ENCODE assay signal across 26 cellular contexts in the genomic region with DNA sequence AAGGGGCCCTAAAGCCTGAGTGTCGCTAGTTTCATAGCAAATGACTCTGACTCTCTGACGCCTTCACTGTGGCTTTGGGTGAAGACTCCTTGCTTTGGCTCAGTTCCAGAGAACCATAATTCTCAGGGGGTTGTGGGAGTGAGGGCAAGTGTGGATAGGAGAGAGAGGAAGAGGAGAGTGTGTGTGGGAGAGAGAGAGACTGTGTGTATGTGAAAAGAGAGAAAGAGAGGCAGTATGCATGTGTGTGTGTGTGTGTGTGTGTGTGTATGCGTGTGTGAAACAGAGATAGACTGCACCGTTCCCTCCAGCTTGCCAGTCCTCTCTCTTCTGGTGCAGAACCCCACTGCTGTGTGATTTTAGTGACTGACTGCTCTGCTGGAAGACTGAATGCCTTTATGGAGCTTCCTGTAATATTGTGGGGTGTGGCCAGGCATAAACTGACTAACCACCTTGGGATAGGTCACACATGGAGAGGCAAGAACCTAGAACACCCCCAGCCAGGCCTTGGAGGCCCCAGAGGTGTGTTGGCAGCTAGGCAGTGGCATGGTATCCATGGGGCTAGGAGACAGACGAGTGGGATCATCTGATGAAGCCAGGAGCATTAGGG. TPM values are rescaled to one million over a fixed set of nuclear protein-coding genes. Genes with fewer than 3 reads are reported as not detected.
DNase-seq lines count a peak whose midpoint lies in the region; ATAC-seq and TF ChIP-seq lines count a peak whose summit lies in the region.
"Had no signal": no experiment of that assay in that cellular context is flagged by ENCODE, and none has a peak within 500 bp of the region (broad histone marks: within the 10 kb centered on the region; RNA-seq: fewer than 3 reads in every experiment).

No MANE protein-coding gene starts in this region.

- H2BK15ac ChIP-seq in H9 (ENCODE audit: low read depth, low read length) = no peak overlapping the region; the same call in 1 of the 2 replicates

- no peak overlapping the region for H3K4me3 Mint-ChIP-seq in H9
- H3K4me3 Mint-ChIP-seq: activated CD4-positive, alpha-beta T cell treated with anti-CD3 and anti-CD28 coated beads, Interleukin-2, amount 10 ng/mL, durations not matched to agents 7 days and 5 days; activated naive CD4-positive, alpha-beta T cell treated with anti-CD3 and anti-CD28 coated beads, Interleukin-2, amount 50 U/mL, for 24 hours; activated T-helper 1 cell treated with anti-CD3 and anti-CD28 coated beads, Interleukin-12 subunit alpha, Interleukin-12 subunit beta, Interleukin-2, Interleukin-4 antibody, amounts not matched to agents 30 ng/mL and 10 ng/mL and 1 ng/mL, durations not matched to agents 14 hours and 24 hours and 36 hours; memory B cell; T-helper 17 cell had no signal

- H3K27ac ChIP-seq in H9 (ENCODE audit: insufficient read length, low read depth, low read length) (no peak overlapping the region), foreskin keratinocyte (no peak overlapping the region), trophoblast cell (ENCODE audit: low read depth, low read length) (no peak overlapping the region), breast epithelium (no peak overlapping the region)
- H3K27ac ChIP-seq in effector memory CD4-positive, alpha-beta T cell (ENCODE audit: insufficient read depth, low read length, poor library complexity, severe bottlenecking) = no peak overlapping the region
- H3K27ac ChIP-seq: gastrocnemius medialis, pancreas, VCaP had no signal

- peak; percentile 27 for ATAC-seq in foreskin keratinocyte
- ATAC-seq: gastrocnemius medialis; naive thymus-derived CD8-positive, alpha-beta T cell; pancreas; T-helper 17 cell had no signal

- peak overlapping the region in 1 of 3 experiments; percentile 80; a peak in 1 of 7 replicates for H3K27ac Mint-ChIP-seq in H9
- H3K27ac Mint-ChIP-seq: activated CD4-positive, alpha-beta T cell treated with anti-CD3 and anti-CD28 coated beads, Interleukin-2, amount 10 ng/mL, durations not matched to agents 7 days and 5 days; activated naive CD4-positive, alpha-beta T cell treated with anti-CD3 and anti-CD28 coated beads, Interleukin-2, amount 50 U/mL, for 24 hours; activated T-helper 1 cell treated with anti-CD3 and anti-CD28 coated beads, Interleukin-12 subunit alpha, Interleukin-12 subunit beta, Interleukin-2, Interleukin-4 antibody, amounts not matched to agents 30 ng/mL and 10 ng/mL and 1 ng/mL, durations not matched to agents 14 hours and 24 hours and 36 hours; memory B cell; T-helper 17 cell had no signal

- H3K27me3 Mint-ChIP-seq in H9 (ENCODE audit: low read depth) = no peaks in the 10 kb centered on the region

- H4K5ac ChIP-seq in H9 (ENCODE audit: insufficient read length, low read depth, low read length) = no peak overlapping the region

- no peak overlapping the region for H4K12ac ChIP-seq in trophoblast cell (ENCODE audit: low read depth, low read length)

- intact Hi-C loops in breast epithelium (cut with DNase I; ENCODE audit: low total_unique reads) = no loop called here

- no peak overlapping the region for H4K91ac ChIP-seq in H9 (ENCODE audit: insufficient read length, low read depth, low read length)
- peak overlapping the region; percentile 8 for H4K91ac ChIP-seq in trophoblast cell (ENCODE audit: low read depth, low read length)

- TF ChIP-seq POLR2A in breast epithelium (IDR thresholded peaks at IDR 0.05) = no peak

- no peaks in the 10 kb centered on the region for H3K27me3 ChIP-seq in H9 (ENCODE audit: insufficient read depth, low read length)
- H3K27me3 ChIP-seq in foreskin keratinocyte = no peaks in the 10 kb centered on the region
- H3K27me3 ChIP-seq in trophoblast cell (ENCODE audit: insufficient read depth, low read length) = no peaks in the 10 kb centered on the region
- no peaks in the 10 kb centered on the region for H3K27me3 ChIP-seq in effector memory CD4-positive, alpha-beta T cell (replicated peaks; ENCODE audit: control insufficient read depth, insufficient read depth, low read length, poor library complexity, severe bottlenecking)
- H3K27me3 ChIP-seq in breast epithelium = no peaks in the 10 kb centered on the region
- H3K27me3 ChIP-seq: gastrocnemius medialis, pancreas had no signal

- H2BK20ac ChIP-seq in H9 (ENCODE audit: low read depth, low read length, poor library complexity, severe bottlenecking) = no peak overlapping the region

- H3K4me2 ChIP-seq in H9 (ENCODE audit: insufficient read depth, insufficient read length, low read length) (no peak overlapping the region), trophoblast cell (ENCODE audit: low read length) (no peak overlapping the region)

- H3K4me3 ChIP-seq in trophoblast cell (ENCODE audit: low read depth, low read length) = no peak overlapping the region
- no peak overlapping the region for H3K4me3 ChIP-seq in effector memory CD4-positive, alpha-beta T cell (ENCODE audit: insufficient read depth, low read depth, low read length, poor library complexity, severe bottlenecking)
- H3K4me3 ChIP-seq in breast epithelium = no peak overlapping the region
- H3K4me3 ChIP-seq: gastrocnemius medialis, pancreas had no signal

- H3K36me3 ChIP-seq in trophoblast cell (ENCODE audit: control insufficient read depth in 1 of 2, insufficient read depth in 2 of 2, low read length in 2 of 2) = no peaks in the 10 kb centered on the region
- no peaks in the 10 kb centered on the region for H3K36me3 ChIP-seq in effector memory CD4-positive, alpha-beta T cell (ENCODE audit: control insufficient read depth, insufficient read depth, low read length)
- no peaks in the 10 kb centered on the region for H3K36me3 ChIP-seq in breast epithelium
- H3K36me3 ChIP-seq: gastrocnemius medialis, pancreas had no signal

- H2BK5ac ChIP-seq in H9 (ENCODE audit: insufficient read length, low read length) = no peak overlapping the region
- H2BK5ac ChIP-seq in trophoblast cell (ENCODE audit: low read depth, low read length, poor library complexity) = no peak overlapping the region

- H3K56ac ChIP-seq in H9 (ENCODE audit: insufficient read length, low read depth, low read length) = no peak overlapping the region

- H3K14ac ChIP-seq in H9 (ENCODE audit: insufficient read depth, low read length) (peak overlapping the region; percentile 20; the same call in 1 of the 2 replicates), trophoblast cell (ENCODE audit: low read length) (no peak overlapping the region)

- H3K23ac ChIP-seq in H9 (ENCODE audit: insufficient read length, low read depth, low read length) (no peak overlapping the region), trophoblast cell (ENCODE audit: low read length) (peak overlapping the region; percentile 97)

- no peak overlapping the region for H3K9ac ChIP-seq in H9 (ENCODE audit: extremely low read depth, insufficient read length, low read length)
- H3K9ac ChIP-seq in trophoblast cell (ENCODE audit: low read length) = no peak overlapping the region

- H3K4me1 Mint-ChIP-seq in H9 = peaks cover 14 to 18% of the 10 kb centered on the region in 2 experiments
- H3K4me1 Mint-ChIP-seq: activated CD4-positive, alpha-beta T cell treated with anti-CD3 and anti-CD28 coated beads, Interleukin-2, amount 10 ng/mL, durations not matched to agents 7 days and 5 days; activated naive CD4-positive, alpha-beta T cell treated with anti-CD3 and anti-CD28 coated beads, Interleukin-2, amount 50 U/mL, for 24 hours; memory B cell; naive thymus-derived CD8-positive, alpha-beta T cell; T-helper 17 cell had no signal

- H3K79me2 ChIP-seq in H9 (ENCODE audit: insufficient read depth, low read length) (no peaks in the 10 kb centered on the region), trophoblast cell (ENCODE audit: control insufficient read depth, insufficient read depth, low read length, poor library complexity) (no peaks in the 10 kb centered on the region)

- H2BK120ac ChIP-seq in H9 (ENCODE audit: low read depth, low read length, poor library complexity, severe bottlenecking) (no peak overlapping the region), trophoblast cell (ENCODE audit: insufficient read depth, low read length, poor library complexity) (peak overlapping the region; percentile 46)

- H3K79me1 ChIP-seq in H9 (ENCODE audit: insufficient read depth, low read depth, low read length, poor library complexity, severe bottlenecking) (no peaks in the 10 kb centered on the region), trophoblast cell (ENCODE audit: low read length) (peaks cover 13% of the 10 kb centered on the region)

- TF ChIP-seq CTCF in H9 (conservative IDR thresholded peaks at IDR 0.05) (no peak), foreskin keratinocyte (conservative IDR thresholded peaks at IDR 0.05) (no peak), breast epithelium (IDR thresholded peaks at IDR 0.05) (no peak)

- no CpG with 5 or more reads among the region's 5 CpGs for WGBS in H9 (ENCODE audit: extremely low coverage, insufficient read length, low lambda C conversion rate)
- WGBS in trophoblast cell (ENCODE audit: extremely low coverage, insufficient coverage, insufficient read length) = no CpG with 5 or more reads among the region's 5 CpGs

- no peak for DNase-seq in H9
- DNase-seq in NCI-H69 (lab: John Stamatoyannopoulos, UW) = peak; percentile 27
- DNase-seq in foreskin keratinocyte = no peak
- DNase-seq in trophoblast cell = no peak
- DNase-seq in effector memory CD4-positive, alpha-beta T cell = no peak
- DNase-seq in breast epithelium (ENCODE audit: low spot score in 2 of 2) = no peak
- DNase-seq in activated naive CD4-positive, alpha-beta T cell treated with Interleukin-2 at 50 U/mL for 16 hours = no peak
- DNase-seq: activated CD4-positive, alpha-beta T cell treated with anti-CD3 and anti-CD28 coated beads, Interleukin-2, amount 10 ng/mL, durations not matched to agents 7 days and 5 days; aorta; central memory CD4-positive, alpha-beta T cell; DMS153; gastrocnemius medialis; H7; islet precursor cell; naive thymus-derived CD8-positive, alpha-beta T cell; NCI-H1417 treated with DMSO at 0.1 percent for 48 hours; NCI-H2107; NCI-H510A; pancreas; right cardiac atrium; stimulated activated CD8-positive, alpha-beta memory T cell treated with anti-CD3 and anti-CD28 coated beads, Interleukin-4, amount 100 ng/mL, for 48 hours; T-helper 17 cell had no signal

- no peaks in the 10 kb centered on the region for H4K20me1 ChIP-seq in H9 (ENCODE audit: control insufficient read depth, insufficient read depth, insufficient read length)

- H2AFZ ChIP-seq in H9 (ENCODE audit: low read length) = no peak overlapping the region
- no peak overlapping the region for H2AFZ ChIP-seq in trophoblast cell (ENCODE audit: insufficient read depth, low read length, poor library complexity)

- H4K8ac ChIP-seq in H9 (replicated peaks; ENCODE audit: insufficient read length, low read depth, low read length) (no peak overlapping the region), trophoblast cell (ENCODE audit: low read depth, low read length) (no peak overlapping the region)

- H3K4ac ChIP-seq in H9 (ENCODE audit: low read depth, low read length) (no peak overlapping the region), trophoblast cell (ENCODE audit: low read depth, low read length) (no peak overlapping the region)

- H3K9me3 ChIP-seq in H9 (ENCODE audit: control insufficient read depth, low read depth, low read length) = no peaks in the 10 kb centered on the region
- H3K9me3 ChIP-seq in trophoblast cell (ENCODE audit: insufficient read depth, low read depth, low read length) = no peaks in the 10 kb centered on the region
- no peaks in the 10 kb centered on the region for H3K9me3 ChIP-seq in effector memory CD4-positive, alpha-beta T cell (ENCODE audit: control insufficient read depth, low read length)
- H3K9me3 ChIP-seq in breast epithelium = no peaks in the 10 kb centered on the region
- H3K9me3 ChIP-seq: gastrocnemius medialis, pancreas had no signal

- H3K36me3 Mint-ChIP-seq in H9 (ENCODE audit: insufficient read depth in 1 of 3, low read depth in 3 of 3) = no peaks in the 10 kb centered on the region
- H3K36me3 Mint-ChIP-seq: activated naive CD4-positive, alpha-beta T cell treated with anti-CD3 and anti-CD28 coated beads, Interleukin-2, amount 50 U/mL, for 24 hours; memory B cell; naive thymus-derived CD8-positive, alpha-beta T cell had no signal

- no peaks in the 10 kb centered on the region for H3K23me2 ChIP-seq in H9 (ENCODE audit: insufficient read length, low read depth, low read length, poor library complexity, severe bottlenecking)

- no peak overlapping the region for H2BK12ac ChIP-seq in H9 (ENCODE audit: insufficient read length, low read depth, low read length)
- peak overlapping the region; percentile 50 for H2BK12ac ChIP-seq in trophoblast cell (ENCODE audit: low read length)

- H3T11ph ChIP-seq in H9 (ENCODE audit: low read length) = no peak overlapping the region

- H3K4me1 ChIP-seq in H9 (ENCODE audit: insufficient read depth, low read length) = peaks cover 6% of the 10 kb centered on the region; the same call in 1 of the 2 replicates
- H3K4me1 ChIP-seq in foreskin keratinocyte = peaks cover 7% of the 10 kb centered on the region
- peaks cover 7 to 11% of the 10 kb centered on the region in 2 experiments for H3K4me1 ChIP-seq in trophoblast cell (ENCODE audit: control insufficient read depth in 1 of 2, insufficient read depth in 2 of 2, low read length in 2 of 2)
- H3K4me1 ChIP-seq in effector memory CD4-positive, alpha-beta T cell (ENCODE audit: control insufficient read depth, insufficient read depth, low read length, poor library complexity, severe bottlenecking) = no peaks in the 10 kb centered on the region
- no peaks in the 10 kb centered on the region for H3K4me1 ChIP-seq in breast epithelium
- H3K4me1 ChIP-seq: gastrocnemius medialis had no signal

- peak overlapping the region; percentile 54 for H3K18ac ChIP-seq in H9 (ENCODE audit: insufficient read length, low read depth, low read length)
- H3K18ac ChIP-seq in trophoblast cell (ENCODE audit: low read length) = no peak overlapping the region

- no peaks in the 10 kb centered on the region; a peak in 1 of 5 replicates for H3K9me3 Mint-ChIP-seq in H9
- H3K9me3 Mint-ChIP-seq: activated CD4-positive, alpha-beta T cell treated with anti-CD3 and anti-CD28 coated beads, Interleukin-2, amount 10 ng/mL, durations not matched to agents 7 days and 5 days; activated T-helper 1 cell treated with anti-CD3 and anti-CD28 coated beads, Interleukin-12 subunit alpha, Interleukin-12 subunit beta, Interleukin-2, Interleukin-4 antibody, amounts not matched to agents 30 ng/mL and 10 ng/mL and 1 ng/mL, durations not matched to agents 14 hours and 24 hours and 36 hours; memory B cell had no signal

- H2AK5ac ChIP-seq in H9 (ENCODE audit: insufficient read length, low read length) = no peak overlapping the region
- H2AK5ac ChIP-seq in trophoblast cell (ENCODE audit: low read length) = peak overlapping the region; percentile 66

RNA-seq across cellular contexts. Expression of a gene that starts 45.9 kb away (rescaled TPM):
- total RNA-seq in H9 (2021) (2.6 and 3.6 TPM in 2 replicates), foreskin keratinocyte (0.25 and 0.37 TPM in 2 replicates), breast epithelium (1 to 10 TPM; 2.6 to 8.3 (median 5.3) TPM)
- 0.24 and 0.36 TPM in 2 replicates for polyA plus RNA-seq in foreskin keratinocyte
- polyA plus RNA-seq in trophoblast cell (2013) = 1.5 and 1.8 TPM in 2 replicates
- total RNA-seq: activated CD4-positive, alpha-beta T cell treated with anti-CD3 and anti-CD28 coated beads, Interleukin-2, amount 10 ng/mL, durations not matched to agents 7 days and 5 days; activated T-helper 1 cell treated with anti-CD3 and anti-CD28 coated beads, Interleukin-12 subunit alpha, Interleukin-12 subunit beta, Interleukin-2, Interleukin-4 antibody, amounts not matched to agents 30 ng/mL and 10 ng/mL and 1 ng/mL, durations not matched to agents 14 hours and 24 hours and 36 hours; naive thymus-derived CD8-positive, alpha-beta T cell; T-helper 17 cell had no signal
